Comparison of ENCODE assay signal across 11 cellular contexts in the genomic region with DNA sequence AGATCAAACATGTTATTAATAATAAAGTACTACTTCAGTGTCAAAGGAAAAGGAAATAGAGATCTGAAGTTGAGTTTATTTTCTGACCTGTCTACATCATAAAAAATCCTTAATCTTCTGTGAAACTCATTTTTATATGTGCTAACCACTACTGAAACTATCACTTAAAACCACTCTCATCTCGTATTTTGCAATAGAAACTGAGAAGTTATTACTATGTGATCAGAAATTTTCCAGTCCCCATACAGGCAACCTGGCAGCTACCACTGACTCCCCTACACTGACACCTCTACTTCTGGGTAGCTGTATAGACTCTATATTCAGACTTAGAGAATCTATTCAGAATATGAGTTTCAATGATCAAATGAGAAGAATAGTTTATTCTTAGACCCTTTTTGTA. TPM values are rescaled to one million over a fixed set of nuclear protein-coding genes. Genes with fewer than 3 reads are reported as not detected.
DNase-seq lines count a peak whose midpoint lies in the region; ATAC-seq lines count a peak whose summit lies in the region.
"Had no signal": no experiment of that assay in that cellular context is flagged by ENCODE, and none has a peak within 500 bp of the region (broad histone marks: within the 10 kb centered on the region; RNA-seq: fewer than 3 reads in every experiment).

No MANE protein-coding gene starts in this region.

- peak overlapping the region; percentile 57 for H3K27ac Mint-ChIP-seq in activated T-helper 2 cell treated with anti-CD3 and anti-CD28 coated beads, Interferon-gamma antibody, Interleukin-2, Interleukin-4, amounts not matched to agents 10 μg/mL and 5 μg/mL and 100 μg/mL, durations not matched to agents 14 hours and 24 hours and 36 hours

- ATAC-seq in GM18520 (IDR thresholded peaks at IDR 0.05; ENCODE audit: unreplicated experiment) (peak; percentile 80), GM19468 (IDR thresholded peaks at IDR 0.05; ENCODE audit: extremely low read depth, unreplicated experiment) (peak; percentile 76), HG03045 (IDR thresholded peaks at IDR 0.05; ENCODE audit: unreplicated experiment) (peak; percentile 87)
- ATAC-seq: psoas muscle had no signal

- H3K4me3 Mint-ChIP-seq in activated T-helper 2 cell treated with anti-CD3 and anti-CD28 coated beads, Interferon-gamma antibody, Interleukin-2, Interleukin-4, amounts not matched to agents 10 μg/mL and 5 μg/mL and 100 μg/mL, durations not matched to agents 14 hours and 24 hours and 36 hours (ENCODE audit: low read depth) = no peak overlapping the region

- DNase-seq in activated T-helper 2 cell treated with anti-CD3 and anti-CD28 coated beads, Interferon-gamma antibody, Interleukin-2, Interleukin-4, amounts not matched to agents 10 μg/mL and 5 μg/mL and 100 μg/mL, durations not matched to agents 14 hours and 24 hours and 36 hours (ENCODE audit: low spot score) = no peak
- no peak for DNase-seq in effector memory CD4-positive, alpha-beta T cell
- DNase-seq in RKO (ENCODE audit: low spot score) (no peak), HAP-1 (ENCODE audit: low spot score in 2 of 2) (no peak), hippocampal formation (lab: John Stamatoyannopoulos, UW) (no peak)
- DNase-seq: activated effector memory CD4-positive, alpha-beta T cell treated with Interleukin-2 at 50 U/mL for 16 hours; DMS79 treated with DMSO at 0.1 percent for 48 hours; psoas muscle had no signal

- H3K36me3 Mint-ChIP-seq in activated T-helper 2 cell treated with anti-CD3 and anti-CD28 coated beads, Interferon-gamma antibody, Interleukin-2, Interleukin-4, amounts not matched to agents 10 μg/mL and 5 μg/mL and 100 μg/mL, durations not matched to agents 14 hours and 24 hours and 36 hours (ENCODE audit: low read depth) = no peaks in the 10 kb centered on the region

- H3K27ac ChIP-seq in effector memory CD4-positive, alpha-beta T cell (ENCODE audit: insufficient read depth, low read length, poor library complexity, severe bottlenecking) = no peak overlapping the region
- H3K27ac ChIP-seq: psoas muscle had no signal

- no peak overlapping the region for H3K4me3 ChIP-seq in effector memory CD4-positive, alpha-beta T cell (ENCODE audit: insufficient read depth, low read depth, low read length, poor library complexity, severe bottlenecking)
- H3K4me3 ChIP-seq in HAP-1 = no peak overlapping the region
- H3K4me3 ChIP-seq: psoas muscle had no signal

- H3K4me1 ChIP-seq in effector memory CD4-positive, alpha-beta T cell (ENCODE audit: control insufficient read depth, insufficient read depth, low read length, poor library complexity, severe bottlenecking) = no peaks in the 10 kb centered on the region
- peaks cover 37% of the 10 kb centered on the region for H3K4me1 ChIP-seq in HAP-1
- H3K4me1 ChIP-seq: psoas muscle had no signal

- intact Hi-C loops in activated T-helper 2 cell treated with anti-CD3 and anti-CD28 coated beads, Interferon-gamma antibody, Interleukin-2, Interleukin-4, amounts not matched to agents 10 μg/mL and 5 μg/mL and 100 μg/mL, durations not matched to agents 14 hours and 24 hours and 36 hours (cut with micrococcal nuclease) = loop anchor here (1.0 to 5.0 kb wide), 3 partner anchors 9 to 233 kb away; a partner anchor contains a TSS

- no peaks in the 10 kb centered on the region for H3K36me3 ChIP-seq in effector memory CD4-positive, alpha-beta T cell (ENCODE audit: control insufficient read depth, insufficient read depth, low read length)
- no peaks in the 10 kb centered on the region for H3K36me3 ChIP-seq in HAP-1 (replicated peaks)

- H3K9me3 Mint-ChIP-seq in activated T-helper 2 cell treated with anti-CD3 and anti-CD28 coated beads, Interferon-gamma antibody, Interleukin-2, Interleukin-4, amounts not matched to agents 10 μg/mL and 5 μg/mL and 100 μg/mL, durations not matched to agents 14 hours and 24 hours and 36 hours = no peaks in the 10 kb centered on the region

- no peaks in the 10 kb centered on the region for H3K9me3 ChIP-seq in effector memory CD4-positive, alpha-beta T cell (ENCODE audit: control insufficient read depth, low read length)
- no peaks in the 10 kb centered on the region for H3K9me3 ChIP-seq in HAP-1
- H3K9me3 ChIP-seq: psoas muscle had no signal

- H3K4me1 Mint-ChIP-seq in activated T-helper 2 cell treated with anti-CD3 and anti-CD28 coated beads, Interferon-gamma antibody, Interleukin-2, Interleukin-4, amounts not matched to agents 10 μg/mL and 5 μg/mL and 100 μg/mL, durations not matched to agents 14 hours and 24 hours and 36 hours (ENCODE audit: low read depth) = peaks cover 22% of the 10 kb centered on the region

- in situ Hi-C loops in HAP-1 (cut with MboI; ENCODE audit: low sequenced_read_pairs) = no loop called here

- peaks cover 34% of the 10 kb centered on the region for H3K27me3 Mint-ChIP-seq in activated T-helper 2 cell treated with anti-CD3 and anti-CD28 coated beads, Interferon-gamma antibody, Interleukin-2, Interleukin-4, amounts not matched to agents 10 μg/mL and 5 μg/mL and 100 μg/mL, durations not matched to agents 14 hours and 24 hours and 36 hours (ENCODE audit: low read depth)

- H3K27me3 ChIP-seq in effector memory CD4-positive, alpha-beta T cell (replicated peaks; ENCODE audit: control insufficient read depth, insufficient read depth, low read length, poor library complexity, severe bottlenecking) = peaks cover 2% of the 10 kb centered on the region
- no peaks in the 10 kb centered on the region for H3K27me3 ChIP-seq in HAP-1 (ENCODE audit: low read depth)

RNA-seq across cellular contexts. Expression of a gene that starts 8.3 kb away (rescaled TPM):
- total RNA-seq in activated T-helper 2 cell treated with anti-CD3 and anti-CD28 coated beads, Interferon-gamma antibody, Interleukin-2, Interleukin-4, amounts not matched to agents 10 μg/mL and 5 μg/mL and 100 μg/mL, durations not matched to agents 14 hours and 24 hours and 36 hours = 19.1 TPM in 2 replicates
